ENCODE assay signal across 1 cellular context in genomic region chr10:131880016-131880590, GRCh38.
TF ChIP-seq lines count a peak whose summit lies in the region.

No MANE protein-coding gene starts in this region.

TF ChIP-seq in SK-N-SH, 30 proteins besides CTCF, POLR2A, EP300 and RAD21 (continued from another document):
- TF ChIP-seq GABPA (IDR thresholded peaks at IDR 0.05; ENCODE audit: low read depth) (no peak), IRF3 (IDR thresholded peaks at IDR 0.05; ENCODE audit: low read depth, low read length) (no peak), MAX (IDR thresholded peaks at IDR 0.05; ENCODE audit: low read depth) (no peak), GATA2 (CRISPR knock-in tag; IDR thresholded peaks at IDR 0.05) (no peak), SIN3A (IDR thresholded peaks at IDR 0.05; ENCODE audit: borderline replicate concordance, low read depth, low read length) (no peak), RXRA (IDR thresholded peaks at IDR 0.05; ENCODE audit: borderline replicate concordance, low read depth) (no peak), MXI1 (IDR thresholded peaks at IDR 0.05; ENCODE audit: low read depth, low read length) (no peak), RFX5 (IDR thresholded peaks at IDR 0.05; ENCODE audit: low read length) (no peak), SMC3 (IDR thresholded peaks at IDR 0.05; ENCODE audit: low read depth, low read length) (no peak), RCOR1 (IDR thresholded peaks at IDR 0.05; ENCODE audit: low read length) (no peak), TEAD4 (IDR thresholded peaks at IDR 0.05; ENCODE audit: borderline replicate concordance, insufficient read depth) (no peak), PBX3 (IDR thresholded peaks at IDR 0.05) (no peak), FOXM1 (IDR thresholded peaks at IDR 0.05; ENCODE audit: low read depth) (no peak)
